Comparison of ENCODE assay signal across 1 cellular context in genomic region chrX:101415180-101416130, GRCh38.
TF ChIP-seq lines count a peak whose summit lies in the region.

No MANE protein-coding gene starts in this region.

TF ChIP-seq in liver, 16 proteins besides CTCF, POLR2A, EP300 and RAD21 (continued from another document):
- TF ChIP-seq ZBTB33 (IDR thresholded peaks at IDR 0.05): no peak
- TF ChIP-seq SP1 (IDR thresholded peaks at IDR 0.05): no peak
- TF ChIP-seq NR2F2 (IDR thresholded peaks at IDR 0.05): no peak
- no peak for TF ChIP-seq GABPA (IDR thresholded peaks at IDR 0.05 in 1 of 2, conservative IDR thresholded peaks at IDR 0.05 in 1 of 2)
- TF ChIP-seq YY1 (IDR thresholded peaks at IDR 0.05): no peak
- no peak for TF ChIP-seq MAX (IDR thresholded peaks at IDR 0.05)
- TF ChIP-seq HNF4G (IDR thresholded peaks at IDR 0.05): no peak
- no peak for TF ChIP-seq HNF4A (conservative IDR thresholded peaks at IDR 0.05)
- no peak for TF ChIP-seq TAF1 (conservative IDR thresholded peaks at IDR 0.05)
